In the genomic region with DNA sequence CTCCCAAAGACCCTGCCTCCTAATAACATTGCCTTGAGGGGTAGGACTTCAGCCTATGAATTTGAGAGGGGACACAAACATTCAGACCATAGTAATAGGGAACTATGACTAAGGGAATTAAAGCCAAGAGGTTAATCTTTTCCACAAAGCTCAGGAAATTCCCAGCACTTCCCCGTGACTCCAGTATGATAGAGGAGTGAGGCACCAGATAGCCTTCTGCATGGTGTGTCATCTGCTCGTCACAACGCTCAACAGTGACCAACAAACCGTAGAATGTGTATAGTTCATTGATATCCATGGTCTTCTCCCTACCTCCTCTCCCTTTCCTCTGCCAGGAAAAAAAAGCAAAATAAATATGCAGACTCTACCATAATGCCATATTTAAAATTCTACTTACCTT, we compare ENCODE assay signal across 18 cellular contexts.
DNase-seq lines count a peak whose midpoint lies in the region; ATAC-seq and TF ChIP-seq lines count a peak whose summit lies in the region.
"Had no signal": no experiment of that assay in that cellular context is flagged by ENCODE, and none has a peak within 500 bp of the region (broad histone marks: within the 10 kb centered on the region; RNA-seq: fewer than 3 reads in every experiment).

No MANE protein-coding gene starts in this region.

- no peak for TF ChIP-seq CTCF in fibroblast of mammary gland (conservative IDR thresholded peaks at IDR 0.05; ENCODE audit: control insufficient read depth, insufficient read depth, low read depth, low read length)

- no peak overlapping the region for H3K4me3 ChIP-seq in fibroblast of mammary gland (ENCODE audit: control insufficient read depth, low read depth, low read length)
- H3K4me3 ChIP-seq: BLaER1, MG63, SJCRH30 had no signal

- in situ Hi-C loops in Caki2 (cut with HindIII; ENCODE audit: low pct_unique_long_range_greater_than_20kb, low sequenced_read_pairs) = no loop called here

- no peak for ATAC-seq in activated CD4-positive, CD25-positive, alpha-beta regulatory T cell treated with anti-CD3 and anti-CD28 coated beads, Interleukin-2, amount 50 U/mL, for 24 hours
- ATAC-seq: PC-3 had no signal

- DNase-seq in Caki2 (ENCODE audit: low read depth) (peak; percentile 58), RKO (ENCODE audit: low spot score) (peak; percentile 49), fibroblast of mammary gland (ENCODE audit: low read depth) (peak; percentile 7), pulmonary artery endothelial cell (ENCODE audit: low read depth, low spot score) (peak; percentile 4), DMS153 (lab: John Stamatoyannopoulos, UW) (no peak)
- DNase-seq in activated CD4-positive, alpha-beta T cell treated with anti-CD3 and anti-CD28 coated beads, Interleukin-2, amount 50 U/mL, for 1 hour = no peak
- DNase-seq: CD4-positive, alpha-beta memory T cell; Karpas-422; MG63; NCI-H1048; NCI-H1436; NCI-H1930; NCI-H226; NCI-H524 treated with DMSO at 0.1 percent for 48 hours; PC-3; SJCRH30 had no signal

Comparison
In these comparisons a context has a peak if more than half of its experiments do, and no peak if none do; other contexts are left out.
1. DNase-seq: peak in Caki2 (single experiment), RKO (single experiment), fibroblast of mammary gland (single experiment) and pulmonary artery endothelial cell (single experiment); none in activated CD4-positive, alpha-beta T cell treated with anti-CD3 and anti-CD28 coated beads, Interleukin-2, amount 50 U/mL, for 1 hour (single experiment) and DMS153 (single experiment).